In genomic region chr20:36337886-36338285, GRCh38 we compare ENCODE assay signal across 28 cellular contexts.
"Had no signal": no experiment of that assay in that cellular context is flagged by ENCODE, and none has a peak within 500 bp of the region (broad histone marks: within the 10 kb centered on the region; RNA-seq: fewer than 3 reads in every experiment).

No MANE protein-coding gene starts in this region.

- H3K79me2 ChIP-seq: parathyroid adenoma had no signal

- H3K4me1 Mint-ChIP-seq: stimulated activated effector memory CD8-positive, alpha-beta T cell treated with anti-CD3 and anti-CD28 coated beads, Interleukin-12 subunit alpha, Interleukin-12 subunit beta, amount 100 ng/mL, for 72 hours had no signal

- H3K36me3 Mint-ChIP-seq: naive thymus-derived CD8-positive, alpha-beta T cell; natural killer cell treated with Interleukin-12 subunit alpha and Interleukin-12 subunit beta and Interleukin-15 and Interleukin-18, amount 100 ng/mL, for 72 hours; stimulated activated effector memory CD8-positive, alpha-beta T cell treated with anti-CD3 and anti-CD28 coated beads, Interleukin-12 subunit alpha, Interleukin-12 subunit beta, amount 100 ng/mL, for 72 hours; stimulated activated naive B cell treated with anti-CD40 and anti-IgM and Interleukin-4, amounts not matched to agents 10 μg/mL and 1 μg/mL and 100 μg/mL, for 72 hours; type B pancreatic cell had no signal

- H3K4me1 ChIP-seq: parathyroid adenoma, psoas muscle, stomach, thyroid gland, transverse colon, upper lobe of right lung, uterus had no signal

- H3K27me3 ChIP-seq: ovary, thyroid gland, uterus had no signal

- DNase-seq: naive B cell; naive thymus-derived CD8-positive, alpha-beta T cell; nephron progenitor cell; occipital lobe; ovary; right cardiac atrium; stimulated activated CD4-positive, alpha-beta T cell treated with anti-CD3 and anti-CD28 coated beads, Interleukin-15, amount 100 ng/mL, for 24 hours; stimulated activated CD4-positive, alpha-beta T cell treated with anti-CD3 and anti-CD28 coated beads, Interleukin-2, amount 100 ng/mL, for 24 hours; stimulated activated CD4-positive, alpha-beta T cell treated with anti-CD3 and anti-CD28 coated beads, Interleukin-2, amount 100 ng/mL, for 48 hours; stimulated activated CD4-positive, alpha-beta T cell treated with anti-CD3 and anti-CD28 coated beads, Interleukin-4, amount 100 ng/mL, for 24 hours; stimulated activated naive B cell treated with anti-CD40 and anti-IgM and Interleukin-4, amounts not matched to agents 10 μg/mL and 1 μg/mL and 100 μg/mL, for 72 hours; stimulated activated naive CD4-positive, alpha-beta T cell treated with Interleukin-2 at 50 U/mL for 16 hours; stomach; thyroid gland; transverse colon; upper lobe of right lung; uterus had no signal

- H3K9me3 Mint-ChIP-seq: naive B cell; naive thymus-derived CD8-positive, alpha-beta T cell; natural killer cell treated with Interleukin-12 subunit alpha and Interleukin-12 subunit beta and Interleukin-15 and Interleukin-18, amount 100 ng/mL, for 72 hours; nephron progenitor cell; neural crest cell; stimulated activated effector memory CD8-positive, alpha-beta T cell treated with anti-CD3 and anti-CD28 coated beads, Interleukin-12 subunit alpha, Interleukin-12 subunit beta, amount 100 ng/mL, for 72 hours; stimulated activated naive B cell treated with anti-CD40 and anti-IgM and Interleukin-4, amounts not matched to agents 10 μg/mL and 1 μg/mL and 100 μg/mL, for 72 hours; stimulated activated naive CD8-positive, alpha-beta T cell treated with anti-CD3 and anti-CD28 coated beads, Interleukin-15, Interleukin-2, amounts not matched to agents 100 ng/mL and 50 ng/mL, for 24 hours; type B pancreatic cell had no signal

- H3K27ac Mint-ChIP-seq: naive B cell; natural killer cell treated with Interleukin-12 subunit alpha and Interleukin-12 subunit beta and Interleukin-15 and Interleukin-18, amount 100 ng/mL, for 72 hours; nephron progenitor cell; progenitor cell of endocrine pancreas; stimulated activated effector memory CD8-positive, alpha-beta T cell treated with anti-CD3 and anti-CD28 coated beads, Interleukin-12 subunit alpha, Interleukin-12 subunit beta, amount 100 ng/mL, for 72 hours; stimulated activated naive B cell treated with anti-CD40 and anti-IgM and Interleukin-4, amounts not matched to agents 10 μg/mL and 1 μg/mL and 100 μg/mL, for 72 hours; stimulated activated naive CD8-positive, alpha-beta T cell treated with anti-CD3 and anti-CD28 coated beads, Interleukin-15, Interleukin-2, amounts not matched to agents 100 ng/mL and 50 ng/mL, for 24 hours; type B pancreatic cell had no signal

- H3K4me3 Mint-ChIP-seq: naive B cell; natural killer cell treated with Interleukin-12 subunit alpha and Interleukin-12 subunit beta and Interleukin-15 and Interleukin-18, amount 100 ng/mL, for 72 hours; nephron progenitor cell; neural crest cell; stimulated activated effector memory CD8-positive, alpha-beta T cell treated with anti-CD3 and anti-CD28 coated beads, Interleukin-12 subunit alpha, Interleukin-12 subunit beta, amount 100 ng/mL, for 72 hours; stimulated activated naive B cell treated with anti-CD40 and anti-IgM and Interleukin-4, amounts not matched to agents 10 μg/mL and 1 μg/mL and 100 μg/mL, for 72 hours; stimulated activated naive CD8-positive, alpha-beta T cell treated with anti-CD3 and anti-CD28 coated beads, Interleukin-15, Interleukin-2, amounts not matched to agents 100 ng/mL and 50 ng/mL, for 24 hours; type B pancreatic cell had no signal

- H3K36me3 ChIP-seq: ovary, stomach, thoracic aorta, thyroid gland, transverse colon, upper lobe of right lung, uterus had no signal

- H3K9me3 ChIP-seq: ovary, psoas muscle, stomach, thoracic aorta, thyroid gland, transverse colon, upper lobe of right lung, uterus had no signal

- H3K4me2 ChIP-seq: smooth muscle cell had no signal

- H3K4me3 ChIP-seq: ovary, psoas muscle, skin epidermis, smooth muscle cell, stomach, thoracic aorta, thyroid gland, transverse colon, upper lobe of right lung, uterus had no signal

- H2AFZ ChIP-seq: parathyroid adenoma had no signal

- H3K9ac ChIP-seq: parathyroid adenoma had no signal

- H3K27ac ChIP-seq: ovary, parathyroid adenoma, psoas muscle, skin epidermis, stomach, thoracic aorta, thyroid gland, transverse colon, upper lobe of right lung, uterus had no signal
